Comparison of ENCODE assay signal across 1 cellular context in the genomic region with DNA sequence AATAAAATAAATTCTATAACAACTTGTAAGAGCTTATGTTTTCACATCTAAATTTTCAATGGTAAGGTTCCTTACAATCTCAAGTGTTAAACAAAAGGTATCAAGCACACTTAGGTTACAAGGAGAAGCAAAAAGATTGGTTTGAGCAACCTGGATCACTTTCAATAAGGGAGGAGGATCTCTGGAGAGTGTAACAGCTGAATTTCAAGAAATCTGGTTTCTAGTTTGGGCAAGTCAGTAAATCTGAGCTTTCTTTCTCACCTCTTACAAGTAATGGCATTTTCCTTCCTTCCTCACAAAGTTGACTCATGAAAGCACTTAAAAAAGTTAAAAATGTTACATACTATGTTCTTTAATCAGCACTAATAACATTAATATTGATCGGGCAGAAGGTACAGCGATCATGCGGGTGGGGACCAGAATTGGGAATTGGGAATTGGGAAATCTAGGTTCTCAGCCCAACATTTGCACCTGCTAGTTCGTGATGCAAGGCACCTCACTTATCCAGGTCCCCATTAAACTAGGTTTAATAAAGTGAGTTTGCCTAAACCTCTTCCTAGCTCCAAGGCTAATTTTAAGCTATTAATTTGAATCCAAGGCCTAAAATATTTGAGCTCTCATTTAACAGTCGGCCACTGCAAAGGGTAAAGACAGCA.
TF ChIP-seq lines count a peak whose summit lies in the region.

No MANE protein-coding gene starts in this region.

TF ChIP-seq in endothelial cell of umbilical vein, 7 proteins besides CTCF, POLR2A, EP300 and RAD21:
- TF ChIP-seq FOS (IDR thresholded peaks at IDR 0.05; ENCODE audit: borderline replicate concordance, insufficient read depth, low read length) (no peak), EZH2 (IDR thresholded peaks at IDR 0.05; ENCODE audit: borderline replicate concordance, low read depth, low read length, severe bottlenecking) (no peak), POLR2AphosphoS5 (IDR thresholded peaks at IDR 0.05; ENCODE audit: insufficient read depth, low read depth, low read length) (no peak), JUN (IDR thresholded peaks at IDR 0.05; ENCODE audit: borderline replicate concordance, insufficient read depth, insufficient read length, low read depth) (no peak), GATA2 (IDR thresholded peaks at IDR 0.05; ENCODE audit: insufficient read depth, insufficient read length, low read depth, low read length) (no peak), MYC (IDR thresholded peaks at IDR 0.05; ENCODE audit: low read depth, low read length) (no peak)
- TF ChIP-seq, protein P1, sequence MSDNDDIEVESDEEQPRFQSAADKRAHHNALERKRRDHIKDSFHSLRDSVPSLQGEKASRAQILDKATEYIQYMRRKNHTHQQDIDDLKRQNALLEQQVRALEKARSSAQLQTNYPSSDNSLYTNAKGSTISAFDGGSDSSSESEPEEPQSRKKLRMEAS (IDR thresholded peaks at IDR 0.05; ENCODE audit: insufficient read depth, insufficient read length): no peak
TF ChIP-seq in endothelial cell of umbilical vein: peak in this region for 0.
